Comparison of ENCODE assay signal across 15 cellular contexts in genomic region chr6:64037421-64037820, GRCh38.
A peak's percentile ranks its signal among the peaks of the same experiment; 100 is the strongest.
DNase-seq lines count a peak whose midpoint lies in the region; ATAC-seq and TF ChIP-seq lines count a peak whose summit lies in the region.
"Had no signal": no experiment of that assay in that cellular context is flagged by ENCODE, and none has a peak within 500 bp of the region (broad histone marks: within the 10 kb centered on the region; RNA-seq: fewer than 3 reads in every experiment).

No MANE protein-coding gene starts in this region.

- no peak overlapping the region for H4K5ac ChIP-seq in IMR-90 (ENCODE audit: low read depth, low read length)

- no peak overlapping the region for H2BK15ac ChIP-seq in IMR-90 (ENCODE audit: low read depth, low read length)

- peaks cover 1% of the 10 kb centered on the region; the same call in 1 of the 2 replicates for H3K4me1 ChIP-seq in IMR-90 (ENCODE audit: control insufficient read depth, insufficient read depth, low read length)
- H3K4me1 ChIP-seq in adipocyte (ENCODE audit: control insufficient read depth, insufficient read depth, low read length) = no peaks in the 10 kb centered on the region
- peaks cover 7% of the 10 kb centered on the region for H3K4me1 ChIP-seq in mammary epithelial cell (ENCODE audit: insufficient read depth, low read length)

- H3K4me2 ChIP-seq in IMR-90 (ENCODE audit: low read depth, low read length) = no peak overlapping the region
- no peak overlapping the region for H3K4me2 ChIP-seq in mammary epithelial cell (ENCODE audit: insufficient read depth, low read depth, low read length)

- H3K23ac ChIP-seq in IMR-90 (ENCODE audit: low read depth, low read length) = no peak overlapping the region

- H3K18ac ChIP-seq in IMR-90 (ENCODE audit: low read depth, low read length) = no peak overlapping the region

- H3K9me3 ChIP-seq in IMR-90 (ENCODE audit: control insufficient read depth, insufficient read depth, low read length) = no peaks in the 10 kb centered on the region
- no peaks in the 10 kb centered on the region for H3K9me3 ChIP-seq in adipocyte (ENCODE audit: control insufficient read depth, low read length)
- no peaks in the 10 kb centered on the region for H3K9me3 ChIP-seq in mammary epithelial cell (replicated peaks; ENCODE audit: insufficient read depth, low read length)

- no peak overlapping the region for H3K56ac ChIP-seq in IMR-90 (ENCODE audit: extremely low read depth, insufficient read depth, low read length)

- TF ChIP-seq RAD21 in IMR-90 (IDR thresholded peaks at IDR 0.05; ENCODE audit: low read length) = no peak

- POLR2A ChIA-PET in IMR-90 (lab: Charles Lee; ENCODE audit: unreplicated experiment) = no interaction called here

- H3K14ac ChIP-seq in IMR-90 (replicated peaks; ENCODE audit: low read depth, low read length) = no peak overlapping the region

- H3K4me3 ChIP-seq in IMR-90 (ENCODE audit: insufficient read depth, low read depth, low read length) (no peak overlapping the region), adipocyte (ENCODE audit: low read length) (no peak overlapping the region), epithelial cell of esophagus (ENCODE audit: low read length) (no peak overlapping the region), mammary epithelial cell (replicated peaks in 1 of 3; ENCODE audit: insufficient read depth in 1 of 3, low read depth in 2 of 3, low read length in 3 of 3) (no peak overlapping the region)
- H3K4me3 ChIP-seq: GM23248 had no signal

- H2BK120ac ChIP-seq in IMR-90 (ENCODE audit: low read depth, low read length) = no peak overlapping the region

- no peak overlapping the region for H2AK9ac ChIP-seq in IMR-90 (replicated peaks; ENCODE audit: low read depth, low read length, poor library complexity)

- H4K91ac ChIP-seq in IMR-90 (ENCODE audit: insufficient read depth, low read depth, low read length) = no peak overlapping the region

- no peak for ATAC-seq in IMR-90 (ENCODE audit: low read depth)

- BruUV-seq in IMR-90 (replicated peaks; lab: Mats Ljungman, UMichigan) (no TSS peak), mammary epithelial cell (replicated peaks; lab: Mats Ljungman, UMichigan) (no TSS peak)

- DNase-seq in IMR-90 = peak; percentile 18
- DNase-seq in adipocyte (ENCODE audit: low read depth) = peak; percentile 25
- peak; percentile 27 for DNase-seq in epithelial cell of esophagus (ENCODE audit: low read depth)
- no peak for DNase-seq in NCI-H345 (lab: John Stamatoyannopoulos, UW)
- no peak for DNase-seq in NCI-H128 (lab: John Stamatoyannopoulos, UW; ENCODE audit: unreplicated experiment)
- no peak for DNase-seq in mammary epithelial cell
- DNase-seq: C1 segment of cervical spinal cord; Calu3; CD4-positive, alpha-beta memory T cell; COR-L47; DMS153; DND-41; GM23248; H7; HFFc6 had no signal

- H2AFZ ChIP-seq in IMR-90 (replicated peaks; ENCODE audit: low read length, poor library complexity) (no peak overlapping the region), mammary epithelial cell (ENCODE audit: low read depth, low read length) (no peak overlapping the region)
- H2AFZ ChIP-seq: GM23248 had no signal

- intact Hi-C loops in IMR-90 (cut with micrococcal nuclease) = no loop called here
- intact Hi-C loops in mammary epithelial cell (cut with micrococcal nuclease) = no loop called here

- no peak for TF ChIP-seq POLR2A in IMR-90 (IDR thresholded peaks at IDR 0.05; ENCODE audit: low read depth, low read length)

- H3K27ac ChIP-seq in IMR-90 (ENCODE audit: insufficient read depth, low read length) (no peak overlapping the region), mammary epithelial cell (ENCODE audit: insufficient read depth, low read depth, low read length) (no peak overlapping the region)
- H3K27ac ChIP-seq: GM23248 had no signal

- H3K27me3 ChIP-seq in IMR-90 (ENCODE audit: control insufficient read depth, insufficient read depth, low read length) (no peaks in the 10 kb centered on the region), adipocyte (replicated peaks; ENCODE audit: control insufficient read depth, insufficient read depth, low read length) (no peaks in the 10 kb centered on the region), mammary epithelial cell (ENCODE audit: insufficient read depth, low read length) (no peaks in the 10 kb centered on the region)

- H3K36me3 ChIP-seq in IMR-90 (ENCODE audit: control insufficient read depth, insufficient read depth, low read length) (no peaks in the 10 kb centered on the region), adipocyte (ENCODE audit: control insufficient read depth, insufficient read depth, low read length, severe bottlenecking) (no peaks in the 10 kb centered on the region), mammary epithelial cell (ENCODE audit: insufficient read depth, low read length) (no peaks in the 10 kb centered on the region)

- TF ChIP-seq CTCF in IMR-90 (conservative IDR thresholded peaks at IDR 0.05; ENCODE audit: low read depth, low read length) (no peak), epithelial cell of esophagus (IDR thresholded peaks at IDR 0.05; ENCODE audit: insufficient read depth, low read depth, low read length, missing control alignments) (no peak), mammary epithelial cell (conservative IDR thresholded peaks at IDR 0.05 in 1 of 2, IDR thresholded peaks at IDR 0.05 in 1 of 2; ENCODE audit: extremely low read depth in 1 of 2, insufficient read depth in 1 of 2, low read depth in 1 of 2, low read length in 2 of 2) (no peak)

- no CpG with 5 or more reads among the region's 1 CpG for WGBS in IMR-90 (ENCODE audit: extremely low coverage in 2 of 2, insufficient read length in 1 of 2), 2 experiments
- 7% methylated on average over 1 of the region's 1 CpG for WGBS in mammary epithelial cell (ENCODE audit: low coverage, missing lambda C conversion rate)

- no peak overlapping the region for H3K4ac ChIP-seq in IMR-90 (ENCODE audit: low read depth, low read length)

- dilution Hi-C loops in IMR-90 (cut with HindIII; ENCODE audit: low sequenced_read_pairs, unreplicated experiment) = no loop called here
- dilution Hi-C loops in mammary epithelial cell (cut with HindIII; ENCODE audit: low sequenced_read_pairs) = no loop called here

- no peak overlapping the region for H2AK5ac ChIP-seq in IMR-90 (ENCODE audit: low read depth, low read length)

- no peaks in the 10 kb centered on the region for H3K79me2 ChIP-seq in mammary epithelial cell (ENCODE audit: insufficient read depth, low read length)

- no peak overlapping the region for H4K8ac ChIP-seq in IMR-90 (ENCODE audit: low read depth in 2 of 2, low read length in 2 of 2)

- CTCF ChIA-PET in IMR-90 (lab: Yijun Ruan, JAX) (no interaction called here), mammary epithelial cell (lab: Charles Lee; ENCODE audit: low non-redundant PET) (no interaction called here)

- H4K20me1 ChIP-seq in IMR-90 (ENCODE audit: insufficient read depth, low read length) = no peaks in the 10 kb centered on the region
- H4K20me1 ChIP-seq in mammary epithelial cell (ENCODE audit: insufficient read depth, low read length) = no peaks in the 10 kb centered on the region

- in situ Hi-C loops in IMR-90 (cut with MboI; ENCODE audit: low sequenced_read_pairs) (no loop called here), mammary epithelial cell (cut with MboI; ENCODE audit: low sequenced_read_pairs in 2 of 2) (no loop called here)

- H3K9me1 ChIP-seq in IMR-90 (ENCODE audit: insufficient read depth, low read length) = 0 out of 2 replicates have a peak, but pooled peaks cover 2% of the 10 kb centered on the region

- H3K9ac ChIP-seq in IMR-90 (ENCODE audit: low read depth, low read length) (no peak overlapping the region), adipocyte (ENCODE audit: low read length) (no peak overlapping the region), mammary epithelial cell (ENCODE audit: insufficient read depth, low read length) (no peak overlapping the region)
- H3K9ac ChIP-seq: GM23248 had no signal

- H2BK5ac ChIP-seq in IMR-90 (ENCODE audit: low read depth, low read length, poor library complexity, severe bottlenecking) = no peak overlapping the region

- no peak overlapping the region for H2BK20ac ChIP-seq in IMR-90 (ENCODE audit: low read depth, low read length)

- no peaks in the 10 kb centered on the region for H3K79me1 ChIP-seq in IMR-90 (ENCODE audit: low read depth in 1 of 2, low read length in 2 of 2)

TF ChIP-seq in IMR-90, 13 proteins besides CTCF, POLR2A, EP300 and RAD21:
- TF ChIP-seq MAZ (IDR thresholded peaks at IDR 0.05; ENCODE audit: borderline replicate concordance, low read depth, low read length) (no peak), MXI1 (IDR thresholded peaks at IDR 0.05; ENCODE audit: borderline replicate concordance, low read depth, low read length) (no peak), SMC3 (IDR thresholded peaks at IDR 0.05; ENCODE audit: low read depth, low read length) (no peak), NFE2L2 (IDR thresholded peaks at IDR 0.05; ENCODE audit: low read depth, low read length) (no peak), ELK1 (IDR thresholded peaks at IDR 0.05; ENCODE audit: borderline replicate concordance, low read depth, low read length) (no peak), RCOR1 (IDR thresholded peaks at IDR 0.05; ENCODE audit: insufficient replicate concordance, low read length) (no peak), FOS (IDR thresholded peaks at IDR 0.05; ENCODE audit: low read depth, low read length) (no peak), MAFK (IDR thresholded peaks at IDR 0.05; ENCODE audit: low read depth, low read length) (no peak), BHLHE40 (IDR thresholded peaks at IDR 0.05; ENCODE audit: low read depth, low read length) (no peak), CEBPB (IDR thresholded peaks at IDR 0.05; ENCODE audit: low read depth, low read length) (no peak), CHD1 (IDR thresholded peaks at IDR 0.05; ENCODE audit: low read depth, low read length) (no peak), RFX5 (IDR thresholded peaks at IDR 0.05; ENCODE audit: low read depth, low read length) (no peak), USF2 (IDR thresholded peaks at IDR 0.05; ENCODE audit: low read depth, low read length) (no peak)

Comparison
In these comparisons a context has a peak if more than half of its experiments do, and no peak if none do; other contexts are left out.
1. DNase-seq: peak in IMR-90 (single experiment), adipocyte (single experiment) and epithelial cell of esophagus (single experiment); none in NCI-H345 (single experiment), NCI-H128 (single experiment) and mammary epithelial cell (single experiment).